ENCODE assay signal across 26 cellular contexts in genomic region chr1:51359860-51360259, GRCh38.
"Had no signal": no experiment of that assay in that cellular context is flagged by ENCODE, and none has a peak within 500 bp of the region (broad histone marks: within the 10 kb centered on the region; RNA-seq: fewer than 3 reads in every experiment).

No MANE protein-coding gene starts in this region.

- H3K4me1 ChIP-seq: stomach, suprapubic skin, testis, thyroid gland, tibial artery, transverse colon, upper lobe of left lung, upper lobe of right lung, uterus, vagina had no signal

- DNase-seq: stimulated activated CD4-positive, alpha-beta T cell treated with anti-CD3 and anti-CD28 coated beads, Interleukin-2, amount 100 ng/mL, for 48 hours; stimulated activated CD4-positive, alpha-beta T cell treated with anti-CD3 and anti-CD28 coated beads, Interleukin-4, amount 100 ng/mL, for 1 hour; stimulated activated CD4-positive, alpha-beta T cell treated with anti-CD3 and anti-CD28 coated beads, Interleukin-4, amount 100 ng/mL, for 24 hours; stimulated activated CD4-positive, alpha-beta T cell treated with anti-CD3 and anti-CD28 coated beads, Interleukin-4, amount 100 ng/mL, for 4 hours; stimulated activated CD8-positive, alpha-beta memory T cell treated with anti-CD3 and anti-CD28 coated beads, Interleukin-4, amount 100 ng/mL, for 48 hours; stimulated activated naive B cell treated with anti-CD40 and anti-IgM and Interleukin-4, amounts not matched to agents 10 μg/mL and 1 μg/mL and 100 μg/mL, for 72 hours; stimulated activated naive CD4-positive, alpha-beta T cell; stimulated activated naive CD4-positive, alpha-beta T cell treated with Interleukin-2 at 50 U/mL for 16 hours; stimulated activated naive CD8-positive, alpha-beta T cell treated with anti-CD3 and anti-CD28 coated beads, Interleukin-15, amount 100 ng/mL, for 72 hours; stimulated activated naive CD8-positive, alpha-beta T cell treated with anti-CD3 and anti-CD28 coated beads, Interleukin-15, Interleukin-2, amounts not matched to agents 100 U/mL and 50 U/mL, for 24 hours; stomach; substantia nigra; testis; thyroid gland; tibial artery; transverse colon; trophoblast cell; upper lobe of left lung; upper lobe of right lung; uterus had no signal

- H3K9me3 ChIP-seq: stomach, suprapubic skin, testis, thoracic aorta, thyroid gland, tibial artery, tibial nerve, transverse colon, upper lobe of left lung, upper lobe of right lung, uterus, vagina had no signal

- H3K4me3 ChIP-seq: stomach, suprapubic skin, testis, thoracic aorta, thyroid gland, tibial artery, tibial nerve, transverse colon, upper lobe of left lung, upper lobe of right lung, uterus, vagina had no signal

- H3K27ac ChIP-seq: stomach, suprapubic skin, testis, thoracic aorta, thyroid gland, tibial artery, tibial nerve, transverse colon, upper lobe of left lung, upper lobe of right lung, uterus, vagina had no signal

- H3K36me3 ChIP-seq: uterus had no signal

- ATAC-seq: stimulated activated effector memory CD8-positive, alpha-beta T cell treated with anti-CD3 and anti-CD28 coated beads, Interleukin-12 subunit alpha, Interleukin-12 subunit beta, amount 100 ng/mL, for 72 hours; stimulated activated memory B cell treated with anti-CD40 and anti-IgM and Interleukin-4, amounts not matched to agents 10 μg/mL and 1 μg/mL and 100 μg/mL, for 72 hours; stimulated activated naive B cell treated with anti-CD40 and anti-IgM and Interleukin-4, amounts not matched to agents 10 μg/mL and 1 μg/mL and 100 μg/mL, for 72 hours; stimulated activated naive CD8-positive, alpha-beta T cell treated with anti-CD3 and anti-CD28 coated beads, Interleukin-15, amount 100 ng/mL, for 72 hours; stimulated activated naive CD8-positive, alpha-beta T cell treated with anti-CD3 and anti-CD28 coated beads, Interleukin-15, Interleukin-2, amounts not matched to agents 100 U/mL and 50 U/mL, for 24 hours; upper lobe of right lung had no signal

- H3K27me3 ChIP-seq: stomach, suprapubic skin, testis, thyroid gland, tibial artery, tibial nerve, transverse colon, upper lobe of left lung, upper lobe of right lung, uterus, vagina had no signal
